10 cellular contexts compared by ENCODE assay signal in genomic region chr12:122099280-122099749, GRCh38. TPM values are rescaled to one million over a fixed set of nuclear protein-coding genes. Genes with fewer than 3 reads are reported as not detected.
DNase-seq lines count a peak whose midpoint lies in the region; ATAC-seq, FAIRE-seq and TF ChIP-seq lines count a peak whose summit lies in the region.
"Had no signal": no experiment of that assay in that cellular context is flagged by ENCODE, and none has a peak within 500 bp of the region (broad histone marks: within the 10 kb centered on the region; RNA-seq: fewer than 3 reads in every experiment).

No MANE protein-coding gene starts in this region.

- H3K27me3 Mint-ChIP-seq in activated naive CD4-positive, alpha-beta T cell treated with anti-CD3 and anti-CD28 coated beads, Interleukin-2, amount 50 U/mL, for 24 hours: no peaks in the 10 kb centered on the region
- no peaks in the 10 kb centered on the region for H3K27me3 Mint-ChIP-seq in mesothelial cell of epicardium (ENCODE audit: low read depth)

- H3K27me3 ChIP-seq in adrenal gland (no peaks in the 10 kb centered on the region), upper lobe of left lung (no peaks in the 10 kb centered on the region)

- TF ChIP-seq POLR2A in adrenal gland (IDR thresholded peaks at IDR 0.05) (no peak), upper lobe of left lung (IDR thresholded peaks at IDR 0.05) (no peak)

- TF ChIP-seq EP300 in upper lobe of left lung (IDR thresholded peaks at IDR 0.05): no peak

- no peak for ATAC-seq in upper lobe of left lung (ENCODE audit: low FRiP score in 2 of 2)

- no peak for DNase-seq in activated naive CD4-positive, alpha-beta T cell treated with anti-CD3 and anti-CD28 coated beads, Interleukin-2, amount 50 U/mL, for 16 hours
- peak in 1 of 7 donors; percentile 17 for DNase-seq in adrenal gland
- DNase-seq in mesothelial cell of epicardium (ENCODE audit: low spot score in 2 of 2, unreplicated experiment in 2 of 2): no peak
- DNase-seq in upper lobe of left lung: no peak
- no peak for DNase-seq in amygdala (lab: John Stamatoyannopoulos, UW)
- no peak for DNase-seq in urothelium cell line (ENCODE audit: low spot score)
- no peak for DNase-seq in D341Med (ENCODE audit: low spot score)
- DNase-seq: NCI-H2081 treated with DMSO at 0.1 percent for 48 hours had no signal

- no peaks in the 10 kb centered on the region for H3K9me3 Mint-ChIP-seq in activated naive CD4-positive, alpha-beta T cell treated with anti-CD3 and anti-CD28 coated beads, Interleukin-2, amount 50 U/mL, for 24 hours
- peaks cover 5% of the 10 kb centered on the region for H3K9me3 Mint-ChIP-seq in mesothelial cell of epicardium

- H3K27ac ChIP-seq in adrenal gland (peak overlapping the region in 4 of 5 donors; percentile 72 to 94 (median 86)), upper lobe of left lung (peak overlapping the region; percentile 69 to 83 (median 74))

- peak overlapping the region; percentile 94 for H3K27ac Mint-ChIP-seq in activated naive CD4-positive, alpha-beta T cell treated with anti-CD3 and anti-CD28 coated beads, Interleukin-2, amount 50 U/mL, for 24 hours
- H3K27ac Mint-ChIP-seq in mesothelial cell of epicardium: peak overlapping the region; percentile 34

- H3K4me3 Mint-ChIP-seq in activated naive CD4-positive, alpha-beta T cell treated with anti-CD3 and anti-CD28 coated beads, Interleukin-2, amount 50 U/mL, for 24 hours: peak overlapping the region; percentile 51
- H3K4me3 Mint-ChIP-seq in mesothelial cell of epicardium: no peak overlapping the region

- TF ChIP-seq CTCF in adrenal gland (IDR thresholded peaks at IDR 0.05) (no peak), mesothelial cell of epicardium (IDR thresholded peaks at IDR 0.05; ENCODE audit: unreplicated experiment) (no peak), upper lobe of left lung (IDR thresholded peaks at IDR 0.05) (no peak)

- H3K4me1 ChIP-seq in adrenal gland (replicated peaks in 1 of 2): peaks cover 54 to 73% of the 10 kb centered on the region in 2 donors
- H3K4me1 ChIP-seq in upper lobe of left lung: peaks cover 48 to 63% (median 57%) of the 10 kb centered on the region in 4 donors

- WGBS in adrenal gland, 4 donors: 83 to 92% (median 88%) methylated on average over 2 to 6 of the region's 6 CpGs
- 77 to 91% methylated on average over 5 to 6 of the region's 6 CpGs for WGBS in upper lobe of left lung, 2 donors

- intact Hi-C loops in adrenal gland (cut with DNase I): no loop called here

- no peaks in the 10 kb centered on the region for H3K9me3 ChIP-seq in adrenal gland (replicated peaks in 1 of 3)
- H3K9me3 ChIP-seq in upper lobe of left lung: no peaks in the 10 kb centered on the region

- peaks cover 3% of the 10 kb centered on the region for H3K36me3 Mint-ChIP-seq in activated naive CD4-positive, alpha-beta T cell treated with anti-CD3 and anti-CD28 coated beads, Interleukin-2, amount 50 U/mL, for 24 hours
- H3K36me3 Mint-ChIP-seq in mesothelial cell of epicardium: peaks cover 7% of the 10 kb centered on the region

- H3K4me3 ChIP-seq in adrenal gland: no peak overlapping the region
- H3K4me3 ChIP-seq in upper lobe of left lung: no peak overlapping the region

- FAIRE-seq in urothelium cell line (lab: Jason Lieb, UNC): no peak
- FAIRE-seq: frontal cortex had no signal

- peaks cover 74% of the 10 kb centered on the region for H3K4me1 Mint-ChIP-seq in activated naive CD4-positive, alpha-beta T cell treated with anti-CD3 and anti-CD28 coated beads, Interleukin-2, amount 50 U/mL, for 24 hours
- peaks cover 39% of the 10 kb centered on the region for H3K4me1 Mint-ChIP-seq in mesothelial cell of epicardium

- H3K36me3 ChIP-seq in adrenal gland (replicated peaks in 1 of 2) (no peaks in the 10 kb centered on the region), upper lobe of left lung (no peaks in the 10 kb centered on the region)

RNA-seq across cellular contexts. Expression of gene MLXIP, which starts 20.8 kb away (rescaled TPM):
- total RNA-seq in adrenal gland (10 to 100 TPM; 29.5 to 79.1 (median 42.3) TPM), mesothelial cell of epicardium (65.3 to 67.3 TPM (median 65.7 TPM) in 3 replicates), upper lobe of left lung (100 to 1,000 TPM in 1 of 6 donors, 10 to 100 TPM in 5; 30.4 to 167 (median 55.0) TPM)
- polyA plus RNA-seq in adrenal gland: 10 to 100 TPM; 29.1 to 98.1 (median 29.3) TPM
